Comparison of ENCODE assay signal across 15 cellular contexts in genomic region chr19:38571682-38572081, GRCh38. TPM values are rescaled to one million over a fixed set of nuclear protein-coding genes. Genes with fewer than 3 reads are reported as not detected.
DNase-seq lines count a peak whose midpoint lies in the region; ATAC-seq, FAIRE-seq and TF ChIP-seq lines count a peak whose summit lies in the region.
"Had no signal": no experiment of that assay in that cellular context is flagged by ENCODE, and none has a peak within 500 bp of the region (broad histone marks: within the 10 kb centered on the region; RNA-seq: fewer than 3 reads in every experiment).

No MANE protein-coding gene starts in this region.

- H3K9me2 ChIP-seq in SK-N-SH (no peaks in the 10 kb centered on the region), Karpas-422 (replicated peaks; ENCODE audit: insufficient read depth, low read length) (no peaks in the 10 kb centered on the region)

- no peak overlapping the region for H3K4me2 ChIP-seq in SK-N-SH
- no peak overlapping the region for H3K4me2 ChIP-seq in Karpas-422 (ENCODE audit: low read depth, low read length, poor library complexity, severe bottlenecking)
- no peak overlapping the region for H3K4me2 ChIP-seq in K562 (ENCODE audit: insufficient read depth, low read length)
- H3K4me2 ChIP-seq: BLaER1 treated with 17β-estradiol and CSF1 and Interleukin-3, amounts not matched to agents 10 nM and 100 nM; GM23338 had no signal

- no peaks in the 10 kb centered on the region for H3K36me3 Mint-ChIP-seq in osteocyte (ENCODE audit: unreplicated experiment)
- H3K36me3 Mint-ChIP-seq: CD4-positive, CD25-positive, alpha-beta regulatory T cell had no signal

- TF ChIP-seq POLR2A in K562 (conservative IDR thresholded peaks at IDR 0.05) = no peak
- no peak for TF ChIP-seq POLR2A in breast epithelium (IDR thresholded peaks at IDR 0.05)

- no peaks in the 10 kb centered on the region for H3K9me3 ChIP-seq in SK-N-SH
- H3K9me3 ChIP-seq in Karpas-422 (ENCODE audit: low read length) = no peaks in the 10 kb centered on the region
- H3K9me3 ChIP-seq in K562 (replicated peaks; ENCODE audit: control insufficient read depth, insufficient read depth, low read depth, low read length) = no peaks in the 10 kb centered on the region
- H3K9me3 ChIP-seq in breast epithelium = no peaks in the 10 kb centered on the region
- H3K9me3 ChIP-seq: BLaER1 treated with 17β-estradiol and CSF1 and Interleukin-3, amounts not matched to agents 10 nM and 100 nM had no signal

- H3K27me3 ChIP-seq in SK-N-SH (ENCODE audit: insufficient read depth) (no peaks in the 10 kb centered on the region), Karpas-422 (ENCODE audit: low read length) (no peaks in the 10 kb centered on the region), K562 (ENCODE audit: control insufficient read depth in 2 of 2, insufficient read depth in 2 of 2, low read length in 2 of 2) (no peaks in the 10 kb centered on the region), breast epithelium (no peaks in the 10 kb centered on the region)

- H3K9me1 ChIP-seq in K562 (ENCODE audit: control insufficient read depth, insufficient read depth, low read length) = no peaks in the 10 kb centered on the region

- H3F3A ChIP-seq in SK-N-SH (replicated peaks; ENCODE audit: insufficient read depth) = no peaks in the 10 kb centered on the region

- H4K20me1 ChIP-seq in SK-N-SH (ENCODE audit: insufficient read depth) (no peaks in the 10 kb centered on the region), Karpas-422 (ENCODE audit: insufficient read depth, low read depth, low read length) (no peaks in the 10 kb centered on the region), K562 (replicated peaks; ENCODE audit: control insufficient read depth, insufficient read depth, low read length) (no peaks in the 10 kb centered on the region)
- H4K20me1 ChIP-seq: BLaER1 treated with 17β-estradiol and CSF1 and Interleukin-3, amounts not matched to agents 10 nM and 100 nM had no signal

- H2AFZ ChIP-seq in SK-N-SH (ENCODE audit: low read depth) (no peak overlapping the region), Karpas-422 (ENCODE audit: low read length) (no peak overlapping the region), K562 (ENCODE audit: low read depth, low read length) (no peak overlapping the region)
- H2AFZ ChIP-seq: GM23338 had no signal

- H3K4me1 Mint-ChIP-seq in osteocyte (ENCODE audit: unreplicated experiment) = no peaks in the 10 kb centered on the region
- H3K4me1 Mint-ChIP-seq: GM23338 had no signal

- no TSS peak for BruUV-seq in K562 (replicated peaks; lab: Mats Ljungman, UMichigan)

- ATAC-seq in SK-N-SH treated with all-trans-retinoic acid at 6 μM for 48 hours = no peak
- no peak; the same call in 2 of the 3 replicates for ATAC-seq in K562
- ATAC-seq: GM23338 had no signal

- TF ChIP-seq RAD21 in SK-N-SH (IDR thresholded peaks at IDR 0.05; ENCODE audit: low read length) = no peak
- no peak for TF ChIP-seq RAD21 in K562 (CRISPR knock-in tag; conservative IDR thresholded peaks at IDR 0.05 in 1 of 2, IDR thresholded peaks at IDR 0.05 in 1 of 2)

- TF ChIP-seq EP300 in SK-N-SH (IDR thresholded peaks at IDR 0.05; ENCODE audit: borderline replicate concordance in 1 of 2, low read depth in 1 of 2, low read length in 1 of 2) (no peak), K562 (IDR thresholded peaks at IDR 0.05; ENCODE audit: low read length) (no peak)

- intact Hi-C loops in K562 (cut with micrococcal nuclease) = no loop called here
- intact Hi-C loops in breast epithelium (cut with DNase I; ENCODE audit: low total_unique reads) = no loop called here

- 28% methylated on average over 2 of the region's 2 CpGs for whole genome bisulfite sequencing in SK-N-SH (ENCODE audit: low lambda C conversion rate)
- WGBS in K562 (ENCODE audit: insufficient coverage, low coverage, missing lambda C conversion rate) = 5% methylated on average over 2 of the region's 2 CpGs

- no peak overlapping the region for H3K4me3 Mint-ChIP-seq in osteocyte (ENCODE audit: unreplicated experiment)
- H3K4me3 Mint-ChIP-seq: CD4-positive, CD25-positive, alpha-beta regulatory T cell; GM23338 had no signal

- no peak for DNase-seq in SK-N-SH
- DNase-seq in Karpas-422 = peak; percentile 56
- DNase-seq in K562 (ENCODE audit: extremely low read depth in 1 of 4, low spot score in 3 of 4) = no peak
- no peak for DNase-seq in ACHN
- no peak for DNase-seq in osteocyte (ENCODE audit: extremely low spot score, unreplicated experiment)
- no peak for DNase-seq in breast epithelium (ENCODE audit: low spot score in 2 of 2)
- DNase-seq: CD4-positive, CD25-positive, alpha-beta regulatory T cell; DMS53; GF-D8; H7 had no signal

- H3K4me1 ChIP-seq in SK-N-SH (ENCODE audit: control insufficient read depth in 1 of 2, insufficient read depth in 2 of 2, low read depth in 1 of 2, low read length in 1 of 2) (no peaks in the 10 kb centered on the region), Karpas-422 (ENCODE audit: low read length) (peaks cover 17% of the 10 kb centered on the region), K562 (replicated peaks in 1 of 2; ENCODE audit: control insufficient read depth in 2 of 2, insufficient read depth in 2 of 2, low read length in 2 of 2) (peaks cover 0 to 7% of the 10 kb centered on the region in 2 experiments; a peak in 2 of 5 replicates), breast epithelium (no peaks in the 10 kb centered on the region)
- H3K4me1 ChIP-seq: BLaER1 treated with 17β-estradiol and CSF1 and Interleukin-3, amounts not matched to agents 10 nM and 100 nM had no signal

- peaks cover 2% of the 10 kb centered on the region for H3K27me3 Mint-ChIP-seq in osteocyte (ENCODE audit: unreplicated experiment)
- H3K27me3 Mint-ChIP-seq: CD4-positive, CD25-positive, alpha-beta regulatory T cell had no signal

- no peak overlapping the region for H3K9ac ChIP-seq in SK-N-SH
- no peak overlapping the region for H3K9ac ChIP-seq in Karpas-422 (ENCODE audit: low read length)
- no peak overlapping the region for H3K9ac ChIP-seq in K562 (ENCODE audit: insufficient read depth in 1 of 2, low read depth in 2 of 2, low read length in 2 of 2)
- H3K9ac ChIP-seq: BLaER1 treated with 17β-estradiol and CSF1 and Interleukin-3, amounts not matched to agents 10 nM and 100 nM had no signal

- H3K27ac ChIP-seq in SK-N-SH (ENCODE audit: low read depth in 2 of 2, low read length in 1 of 2) (no peak overlapping the region), Karpas-422 (ENCODE audit: low read length) (no peak overlapping the region), K562 (ENCODE audit: extremely low read depth, low read depth, low read length) (no peak overlapping the region), breast epithelium (no peak overlapping the region)
- H3K27ac ChIP-seq: 22Rv1; BLaER1 treated with 17β-estradiol and CSF1 and Interleukin-3, amounts not matched to agents 10 nM and 100 nM had no signal

- H3K4me3 ChIP-seq in SK-N-SH (ENCODE audit: low read depth in 2 of 2, low read length in 1 of 2) (no peak overlapping the region), Karpas-422 (ENCODE audit: low read length) (no peak overlapping the region), K562 (no peak overlapping the region), breast epithelium (no peak overlapping the region)
- H3K4me3 ChIP-seq: BLaER1 treated with 17β-estradiol and CSF1 and Interleukin-3, amounts not matched to agents 10 nM and 100 nM; GM23338 had no signal

- no peaks in the 10 kb centered on the region for H3K9me3 Mint-ChIP-seq in osteocyte (ENCODE audit: unreplicated experiment)
- H3K9me3 Mint-ChIP-seq: CD4-positive, CD25-positive, alpha-beta regulatory T cell had no signal

- H3K79me2 ChIP-seq in SK-N-SH (ENCODE audit: insufficient read depth) (no peaks in the 10 kb centered on the region), Karpas-422 (ENCODE audit: low read length) (no peaks in the 10 kb centered on the region), K562 (ENCODE audit: control insufficient read depth, insufficient read depth, low read length) (no peaks in the 10 kb centered on the region)

- CTCF ChIA-PET in SK-N-SH (lab: Yijun Ruan, JAX) (interaction anchor here (1.1 kb wide), 1 partner anchor 25 kb away, joined by 3 read pairs; no protein-coding TSS in a partner anchor), K562 (lab: Yijun Ruan, JAX; ENCODE audit: low intra/inter-chr PET ratio) (no interaction called here)

- no peak overlapping the region for H3K27ac Mint-ChIP-seq in osteocyte (ENCODE audit: unreplicated experiment)
- H3K27ac Mint-ChIP-seq: GM23338 had no signal

- in situ Hi-C loops in K562 (cut with MboI) (no loop called here), ACHN (cut with HindIII; ENCODE audit: low pct_ligation_motif_present, low pct_unique_long_range_greater_than_20kb, low sequenced_read_pairs) (no loop called here)

- no peak for FAIRE-seq in K562 (lab: Jason Lieb, UNC)
- FAIRE-seq: HTR-8/SVneo had no signal

- H3K36me3 ChIP-seq in SK-N-SH (replicated peaks in 1 of 2; ENCODE audit: control insufficient read depth in 1 of 2, insufficient read depth in 2 of 2, low read length in 1 of 2) (no peaks in the 10 kb centered on the region), Karpas-422 (ENCODE audit: insufficient read depth, low read length) (no peaks in the 10 kb centered on the region), K562 (ENCODE audit: control insufficient read depth, insufficient read depth, low read length) (no peaks in the 10 kb centered on the region), breast epithelium (no peaks in the 10 kb centered on the region)
- H3K36me3 ChIP-seq: BLaER1 treated with 17β-estradiol and CSF1 and Interleukin-3, amounts not matched to agents 10 nM and 100 nM had no signal

- POLR2A ChIA-PET in SK-N-SH (lab: Yijun Ruan, JAX) = no interaction called here
- POLR2A ChIA-PET in K562 (lab: Yijun Ruan, JAX) = interaction anchor here (0.9 to 1.3 kb wide), 2 partner anchors 14 to 16 kb away, joined by 3 read pairs; no protein-coding TSS in a partner anchor

- TF ChIP-seq CTCF in SK-N-SH (IDR thresholded peaks at IDR 0.05) = no peak
- no peak for TF ChIP-seq CTCF in K562 (IDR thresholded peaks at IDR 0.05 in 2 of 3, conservative IDR thresholded peaks at IDR 0.05 in 1 of 3; ENCODE audit: insufficient read depth in 2 of 3, low read depth in 1 of 3, low read length in 3 of 3)
- no peak for TF ChIP-seq CTCF in osteocyte (IDR thresholded peaks at IDR 0.05)
- no peak for TF ChIP-seq CTCF in breast epithelium (IDR thresholded peaks at IDR 0.05)

RNA-seq across cellular contexts. Expression of gene MAP4K1, which starts 46.1 kb away (rescaled TPM):
- 0.31 and 0.37 TPM in 2 replicates for polyA plus RNA-seq in SK-N-SH (2012; rRNA removed)
- 0.10 and 0.20 TPM in 2 replicates for polyA plus RNA-seq in SK-N-SH (2012; cell fraction: cytosol; rRNA removed)
- polyA plus RNA-seq in SK-N-SH (2012; cell fraction: nucleus; rRNA removed) = 2.8 TPM in 2 replicates
- total RNA-seq in Karpas-422 (2014; rRNA removed; shearing (Covaris generic); ENCODE audit: low replicate concordance) = 262 and 352 TPM in 2 replicates
- total RNA-seq in K562 (2011; cell fraction: chromatin; rRNA removed; ENCODE audit: low replicate concordance) = 1.7 and 3.2 TPM in 2 replicates
- 0.83 and 1.8 TPM in 2 replicates for total RNA-seq in K562 (2011; cell fraction: nucleolus; rRNA removed)
- 0.92 and 2.5 TPM in 2 replicates for total RNA-seq in K562 (2011; cell fraction: nucleoplasm; rRNA removed)
- total RNA-seq in K562 (2014; rRNA removed) = 0.65 TPM in 1 of 2 replicates, not detected in the other
- total RNA-seq in K562 (2014; rRNA removed; fragmentation: Illumina TruSeq; extraction: Trizol) = 0.47 TPM in 1 of 2 replicates, not detected in the other
- 0.14 and 0.38 TPM in 2 replicates for total RNA-seq in K562 (2015; rRNA removed; fragmentation: Illumina TruSeq; extraction: Trizol)
- 3.0 and 3.2 TPM in 2 replicates for total RNA-seq in K562 (2021)
- 0.39 and 0.81 TPM in 2 replicates for polyA plus RNA-seq in K562 (2011; rRNA removed)
- 0.50 and 0.69 TPM in 2 replicates for polyA plus RNA-seq in K562 (2011; cell fraction: cytosol; rRNA removed)
- polyA plus RNA-seq in K562 (2011; cell fraction: nucleus; rRNA removed) = 2.9 and 4.0 TPM in 2 replicates
- 0.57 and 1.1 TPM in 2 replicates for polyA plus RNA-seq in K562 (2012)
- 0.31 and 0.61 TPM in 2 replicates for polyA plus RNA-seq in K562 (2014; fragmentation: Illumina TruSeq; extraction: Trizol)
- 1 to 10 TPM in 1 of 2 experiments, under 1 TPM in 1; 0.99 to 1.4 TPM for polyA plus RNA-seq in K562 (2014; fragmentation: Nextera tagmentation; extraction: Ambion mirVana)
- polyA plus RNA-seq in K562 (2014; rRNA removed) = 0.50 and 0.99 TPM in 2 replicates
- 0.27 and 0.91 TPM in 2 replicates for polyA minus RNA-seq in K562 (2011; rRNA and poly(A)+ RNA removed)
- polyA minus RNA-seq in K562 (2011; cell fraction: cytosol; rRNA and poly(A)+ RNA removed) = not detected in 2 replicates
- 0.56 and 2.3 TPM in 2 replicates for polyA minus RNA-seq in K562 (2011; cell fraction: nucleus; rRNA and poly(A)+ RNA removed)
- total RNA-seq in osteocyte = 2.1 and 3.1 TPM in 2 replicates
- total RNA-seq in breast epithelium = 1 to 10 TPM; 2.5 to 9.3 (median 3.6) TPM

RNA-seq across cellular contexts. Expression of gene EIF3K, which starts 47.3 kb away (rescaled TPM):
- polyA plus RNA-seq in SK-N-SH (2012; rRNA removed) (405 and 484 TPM in 2 replicates), K562 (2011; rRNA removed) (387 and 460 TPM in 2 replicates), K562 (2014; fragmentation: Illumina TruSeq; extraction: Trizol) (1,607 and 1,827 TPM in 2 replicates), K562 (2014; fragmentation: Nextera tagmentation; extraction: Ambion mirVana) (1,000 to 10,000 TPM; 1,193 to 1,486 TPM), K562 (2014; rRNA removed) (798 and 985 TPM in 2 replicates)
- 274 and 343 TPM in 2 replicates for polyA plus RNA-seq in SK-N-SH (2012; cell fraction: cytosol; rRNA removed)
- polyA plus RNA-seq in SK-N-SH (2012; cell fraction: nucleus; rRNA removed) = 285 and 487 TPM in 2 replicates
- total RNA-seq in Karpas-422 (2014; rRNA removed; shearing (Covaris generic); ENCODE audit: low replicate concordance) = 474 and 745 TPM in 2 replicates
- 131 and 282 TPM in 2 replicates for total RNA-seq in K562 (2011; cell fraction: chromatin; rRNA removed; ENCODE audit: low replicate concordance)
- 236 and 263 TPM in 2 replicates for total RNA-seq in K562 (2011; cell fraction: nucleolus; rRNA removed)
- 210 and 273 TPM in 2 replicates for total RNA-seq in K562 (2011; cell fraction: nucleoplasm; rRNA removed)
- total RNA-seq in K562 (2014; rRNA removed) (733 and 769 TPM in 2 replicates), K562 (2014; rRNA removed; fragmentation: Illumina TruSeq; extraction: Trizol) (363 and 429 TPM in 2 replicates), K562 (2015; rRNA removed; fragmentation: Illumina TruSeq; extraction: Trizol) (589 and 623 TPM in 2 replicates), K562 (2021) (686 and 693 TPM in 2 replicates), osteocyte (258 and 262 TPM in 2 replicates), breast epithelium (100 to 1,000 TPM; 401 to 562 (median 420) TPM)
- 1,168 and 1,898 TPM in 2 replicates for polyA plus RNA-seq in K562 (2011; cell fraction: cytosol; rRNA removed)
- 374 and 383 TPM in 2 replicates for polyA plus RNA-seq in K562 (2011; cell fraction: nucleus; rRNA removed)
- 971 and 1,007 TPM in 2 replicates for polyA plus RNA-seq in K562 (2012)
- polyA minus RNA-seq in K562 (2011; rRNA and poly(A)+ RNA removed) = 447 and 499 TPM in 2 replicates
- polyA minus RNA-seq in K562 (2011; cell fraction: cytosol; rRNA and poly(A)+ RNA removed) = 339 and 351 TPM in 2 replicates
- polyA minus RNA-seq in K562 (2011; cell fraction: nucleus; rRNA and poly(A)+ RNA removed) = 64.2 and 164 TPM in 2 replicates

Comparison
In these comparisons a context has a peak if more than half of its experiments do, and no peak if none do; other contexts are left out.
1. RNA of gene MAP4K1, which starts 46.1 kb away (total RNA-seq): 262 to 352 TPM in Karpas-422; 2.5 to 9.3 TPM in breast epithelium, 2.1 to 3.1 TPM in osteocyte and 0.14 to 3.2 TPM in K562; every median in the first group is over 10 times any median in the second.